Comparison of ENCODE assay signal across 17 cellular contexts in the genomic region with DNA sequence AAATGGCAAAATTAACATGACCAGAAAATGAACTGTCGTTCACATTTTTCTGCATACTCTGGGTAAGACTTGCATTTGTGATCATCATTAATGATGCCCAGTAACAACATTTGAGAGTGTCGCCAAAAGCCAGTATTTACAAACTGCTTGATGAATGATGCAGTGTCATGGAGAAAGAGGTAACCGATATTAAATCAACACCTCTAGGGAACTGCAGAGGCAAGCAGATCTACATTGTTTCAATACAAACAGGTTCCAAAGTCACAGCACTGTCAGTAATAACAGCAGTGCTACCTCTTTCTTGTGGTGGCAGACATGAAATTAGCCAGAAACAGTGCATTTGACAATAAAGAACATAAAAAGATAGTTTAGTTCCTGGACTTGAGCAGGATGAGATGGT.
"Had no signal": no experiment of that assay in that cellular context is flagged by ENCODE, and none has a peak within 500 bp of the region (broad histone marks: within the 10 kb centered on the region; RNA-seq: fewer than 3 reads in every experiment).

No MANE protein-coding gene starts in this region.

- H3K4me1 Mint-ChIP-seq: activated CD4-positive, alpha-beta memory T cell treated with anti-CD3 and anti-CD28 coated beads, Interleukin-2, amount 10 ng/mL, durations not matched to agents 7 days and 5 days; activated CD4-positive, alpha-beta T cell treated with anti-CD3 and anti-CD28 coated beads for 36 hours; naive thymus-derived CD8-positive, alpha-beta T cell had no signal

- H3K27ac ChIP-seq: body of pancreas, colonic mucosa, left lung, pancreas, stomach, testis, upper lobe of left lung, VCaP had no signal

- H3K27me3 ChIP-seq: body of pancreas, colonic mucosa, left lung, pancreas, stomach, testis, upper lobe of left lung had no signal

- H3K4me1 ChIP-seq: body of pancreas, colonic mucosa, left lung, pancreas, stomach had no signal

- H3K4me3 ChIP-seq: body of pancreas, colonic mucosa, left lung, pancreas, stomach, testis, upper lobe of left lung had no signal

- H3K9me3 Mint-ChIP-seq: activated CD4-positive, alpha-beta memory T cell treated with anti-CD3 and anti-CD28 coated beads, Interleukin-2, amount 10 ng/mL, durations not matched to agents 7 days and 5 days; activated naive CD4-positive, alpha-beta T cell treated with anti-CD3 and anti-CD28 coated beads, Interleukin-2, amount 50 U/mL, for 72 hours; activated T-cell treated with anti-CD3 and anti-CD28 coated beads, Interleukin-2, amount 50 U/mL, for 4 hours; naive thymus-derived CD8-positive, alpha-beta T cell had no signal

- H3K36me3 ChIP-seq: colonic mucosa, left lung, pancreas, stomach, upper lobe of left lung had no signal

- DNase-seq: activated CD4-positive, alpha-beta memory T cell treated with anti-CD3 and anti-CD28 coated beads, Interleukin-2, amount 10 ng/mL, durations not matched to agents 7 days and 5 days; activated CD4-positive, alpha-beta T cell treated with anti-CD3 and anti-CD28 coated beads for 36 hours; activated effector memory CD4-positive, alpha-beta T cell treated with Interleukin-2 at 50 U/mL for 16 hours; activated T-cell treated with anti-CD3 and anti-CD28 coated beads, Interleukin-2, amount 50 U/mL, for 4 hours; body of pancreas; caudate nucleus; colonic mucosa; left lung; naive thymus-derived CD8-positive, alpha-beta T cell; pancreas; stomach; testis; upper lobe of left lung had no signal

- ATAC-seq: activated CD4-positive, alpha-beta T cell treated with anti-CD3 and anti-CD28 coated beads for 36 hours; activated naive CD4-positive, alpha-beta T cell treated with anti-CD3 and anti-CD28 coated beads, Interleukin-2, amount 50 U/mL, for 72 hours; activated T-cell treated with anti-CD3 and anti-CD28 coated beads, Interleukin-2, amount 50 U/mL, for 4 hours; body of pancreas; esophagus mucosa; left lung; naive thymus-derived CD8-positive, alpha-beta T cell; sciatic nerve had no signal

- H3K4me3 Mint-ChIP-seq: activated CD4-positive, alpha-beta memory T cell treated with anti-CD3 and anti-CD28 coated beads, Interleukin-2, amount 10 ng/mL, durations not matched to agents 7 days and 5 days; activated CD4-positive, alpha-beta T cell treated with anti-CD3 and anti-CD28 coated beads for 36 hours; activated T-cell treated with anti-CD3 and anti-CD28 coated beads, Interleukin-2, amount 50 U/mL, for 4 hours; naive thymus-derived CD8-positive, alpha-beta T cell had no signal

- H3K27ac Mint-ChIP-seq: activated CD4-positive, alpha-beta memory T cell treated with anti-CD3 and anti-CD28 coated beads, Interleukin-2, amount 10 ng/mL, durations not matched to agents 7 days and 5 days; activated CD4-positive, alpha-beta T cell treated with anti-CD3 and anti-CD28 coated beads for 36 hours; activated naive CD4-positive, alpha-beta T cell treated with anti-CD3 and anti-CD28 coated beads, Interleukin-2, amount 50 U/mL, for 72 hours; naive thymus-derived CD8-positive, alpha-beta T cell had no signal
